ENCODE assay signal across 8 cellular contexts in genomic region chr14:61525293-61526011, GRCh38.
DNase-seq lines count a peak whose midpoint lies in the region; ATAC-seq lines count a peak whose summit lies in the region.

No MANE protein-coding gene starts in this region.

- peak overlapping the region; percentile 96 for H3K27ac Mint-ChIP-seq in activated naive CD8-positive, alpha-beta T cell treated with anti-CD3 and anti-CD28 coated beads, Interleukin-2, amount 50 U/mL, for 24 hours

- H3K9me3 Mint-ChIP-seq in activated naive CD8-positive, alpha-beta T cell treated with anti-CD3 and anti-CD28 coated beads, Interleukin-2, amount 50 U/mL, for 24 hours = peaks cover 16% of the 10 kb centered on the region

- H3K36me3 Mint-ChIP-seq in activated naive CD8-positive, alpha-beta T cell treated with anti-CD3 and anti-CD28 coated beads, Interleukin-2, amount 50 U/mL, for 24 hours (ENCODE audit: low read depth) = peaks cover 56% of the 10 kb centered on the region

- H3K9me3 ChIP-seq in MG63 = no peaks in the 10 kb centered on the region

- peak overlapping the region; percentile 61 for H3K4me3 Mint-ChIP-seq in activated naive CD8-positive, alpha-beta T cell treated with anti-CD3 and anti-CD28 coated beads, Interleukin-2, amount 50 U/mL, for 24 hours

- H3K4me1 Mint-ChIP-seq in activated naive CD8-positive, alpha-beta T cell treated with anti-CD3 and anti-CD28 coated beads, Interleukin-2, amount 50 U/mL, for 24 hours = peaks cover 90% of the 10 kb centered on the region

- H3K27me3 ChIP-seq in MG63 = no peaks in the 10 kb centered on the region

- no peaks in the 10 kb centered on the region for H3K27me3 Mint-ChIP-seq in activated naive CD8-positive, alpha-beta T cell treated with anti-CD3 and anti-CD28 coated beads, Interleukin-2, amount 50 U/mL, for 24 hours

- ATAC-seq in GM18508 (IDR thresholded peaks at IDR 0.05; ENCODE audit: insufficient read depth, unreplicated experiment) (peak; percentile 85), HG02870 (IDR thresholded peaks at IDR 0.05; ENCODE audit: unreplicated experiment) (peak; percentile 85)
- peak; percentile 76 for ATAC-seq in activated naive CD8-positive, alpha-beta T cell treated with anti-CD3 and anti-CD28 coated beads, Interleukin-2, amount 50 U/mL, for 24 hours

- no peaks in the 10 kb centered on the region for H3K36me3 ChIP-seq in MG63

- no peak overlapping the region for H3K4me3 ChIP-seq in MG63

- DNase-seq in SK-N-DZ (ENCODE audit: low spot score) (peak; percentile 56), kidney tubule cell (ENCODE audit: low spot score) (peak; percentile 100), MG63 (no peak), middle frontal gyrus (ENCODE audit: extremely low spot score, low spot score) (no peak)
- peak; percentile 69 for DNase-seq in activated naive CD8-positive, alpha-beta T cell treated with anti-CD3 and anti-CD28 coated beads, Interleukin-2, amount 50 U/mL, for 24 hours
- peak; percentile 36 for DNase-seq in stimulated activated CD8-positive, alpha-beta memory T cell treated with anti-CD3 and anti-CD28 coated beads, Interleukin-7, amount 100 ng/mL, for 24 hours (ENCODE audit: low read depth)

Comparison
In these comparisons a context has a peak if more than half of its experiments do, and no peak if none do; other contexts are left out.
1. DNase-seq: peak in SK-N-DZ (single experiment), activated naive CD8-positive, alpha-beta T cell treated with anti-CD3 and anti-CD28 coated beads, Interleukin-2, amount 50 U/mL, for 24 hours (single experiment), kidney tubule cell (single experiment) and stimulated activated CD8-positive, alpha-beta memory T cell treated with anti-CD3 and anti-CD28 coated beads, Interleukin-7, amount 100 ng/mL, for 24 hours (single experiment); none in MG63 (single experiment) and middle frontal gyrus (single experiment).
2. Peak in every context shown above with its lines, with median percentiles within 50 percentile points of each other: ATAC-seq.